17 cellular contexts compared by ENCODE assay signal in the genomic region with DNA sequence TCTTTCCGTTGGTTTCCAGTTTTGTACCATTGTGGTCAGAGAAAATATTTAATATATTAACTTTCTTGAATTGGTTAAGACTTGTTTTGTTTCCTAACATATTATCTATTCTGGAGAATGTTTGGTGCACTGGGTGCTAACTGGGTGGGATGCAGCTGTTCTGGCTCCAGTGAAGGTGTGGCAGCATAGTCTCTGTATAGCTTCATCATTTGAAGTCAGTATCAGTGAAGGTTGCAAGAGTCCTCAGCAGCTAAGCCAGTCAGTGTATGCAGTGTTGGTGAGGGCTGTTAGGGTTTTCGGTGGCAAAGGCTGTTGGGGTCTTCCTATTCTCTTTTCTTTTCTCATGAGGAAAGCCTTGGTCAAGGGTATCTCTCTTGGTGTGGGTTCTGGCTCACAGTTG.
DNase-seq lines count a peak whose midpoint lies in the region; ATAC-seq, FAIRE-seq and TF ChIP-seq lines count a peak whose summit lies in the region.
"Had no signal": no experiment of that assay in that cellular context is flagged by ENCODE, and none has a peak within 500 bp of the region (broad histone marks: within the 10 kb centered on the region; RNA-seq: fewer than 3 reads in every experiment).

No MANE protein-coding gene starts in this region.

- no peak overlapping the region for H3K18ac ChIP-seq in mesendoderm (ENCODE audit: low read length)

- no peaks in the 10 kb centered on the region for H3K36me3 Mint-ChIP-seq in osteocyte (ENCODE audit: unreplicated experiment)
- H3K36me3 Mint-ChIP-seq: CD14-positive monocyte; CD8-positive, alpha-beta T cell had no signal

- no peaks in the 10 kb centered on the region for H3K4me1 Mint-ChIP-seq in osteocyte (ENCODE audit: unreplicated experiment)
- H3K4me1 Mint-ChIP-seq: CD14-positive monocyte had no signal

- ATAC-seq in GM18498 (IDR thresholded peaks at IDR 0.05; ENCODE audit: unreplicated experiment), result no peak
- ATAC-seq: A549; CD8-positive, alpha-beta T cell; HCT116; K562 had no signal

- H3K9me3 ChIP-seq in PC-9 (ENCODE audit: insufficient read depth, low read depth), result no peaks in the 10 kb centered on the region
- H3K9me3 ChIP-seq: A549 had no signal

- H3K27ac ChIP-seq in PC-9, result no peak overlapping the region
- no peak overlapping the region for H3K27ac ChIP-seq in mesendoderm (ENCODE audit: low read depth, low read length)
- H3K27ac ChIP-seq: A549 had no signal

- H3K4me1 ChIP-seq in PC-9 (replicated peaks; ENCODE audit: insufficient read depth) (no peaks in the 10 kb centered on the region), mesendoderm (ENCODE audit: control insufficient read depth, low read depth, low read length) (no peaks in the 10 kb centered on the region)
- H3K4me1 ChIP-seq: A549 had no signal

- H3K4me2 ChIP-seq in PC-9 (no peak overlapping the region), mesendoderm (ENCODE audit: low read length) (no peak overlapping the region)
- H3K4me2 ChIP-seq: A549 had no signal

- peak overlapping the region; percentile 52 for H2BK5ac ChIP-seq in mesendoderm (ENCODE audit: low read length)

- intact Hi-C loops in PC-9 (cut with micrococcal nuclease; ENCODE audit: unreplicated experiment), result no loop called here

- H3K79me2 ChIP-seq in PC-9 (ENCODE audit: low read depth) (no peaks in the 10 kb centered on the region), mesendoderm (ENCODE audit: control insufficient read depth, insufficient read depth, low read length) (no peaks in the 10 kb centered on the region)

- peak overlapping the region; percentile 64; the same call in 1 of the 2 replicates for H2AFZ ChIP-seq in PC-9

- H3K36me3 ChIP-seq in PC-9 (ENCODE audit: low read depth) (no peaks in the 10 kb centered on the region), mesendoderm (ENCODE audit: control insufficient read depth, insufficient read depth, low read length) (no peaks in the 10 kb centered on the region)

- no peak overlapping the region for H3K4me3 ChIP-seq in PC-9
- no peak overlapping the region for H3K4me3 ChIP-seq in mesendoderm (ENCODE audit: low read length)
- H3K4me3 ChIP-seq: A549, K562 had no signal

- no peaks in the 10 kb centered on the region for H3K27me3 Mint-ChIP-seq in osteocyte (ENCODE audit: unreplicated experiment)

- TF ChIP-seq CTCF in PC-9 (conservative IDR thresholded peaks at IDR 0.05) (no peak), osteocyte (IDR thresholded peaks at IDR 0.05) (no peak)

- no TSS peak for BruUV-seq in PC-9 (replicated peaks; lab: Mats Ljungman, UMichigan)

- no peak overlapping the region for H4K5ac ChIP-seq in mesendoderm (ENCODE audit: low read length)

- no peaks in the 10 kb centered on the region for H3K9me3 Mint-ChIP-seq in osteocyte (ENCODE audit: unreplicated experiment)

- POLR2A ChIA-PET in PC-9 (lab: Charles Lee; ENCODE audit: unreplicated experiment), result no interaction called here

- peaks cover 4% of the 10 kb centered on the region; the same call in 1 of the 2 replicates for H3K9me2 ChIP-seq in PC-9 (ENCODE audit: insufficient read depth)

- no peak overlapping the region for H3K56ac ChIP-seq in mesendoderm (ENCODE audit: low read length)

- peak; percentile 67 for FAIRE-seq in GM19239 (lab: Jason Lieb, UNC)
- FAIRE-seq: A549, GM12892, H54, K562 had no signal

- no peak overlapping the region for H3K9ac ChIP-seq in mesendoderm (ENCODE audit: low read length)

- H2AK5ac ChIP-seq in mesendoderm (ENCODE audit: low read length), result peak overlapping the region; percentile 24

- H4K8ac ChIP-seq in mesendoderm (ENCODE audit: low read depth, low read length), result no peak overlapping the region

- no peak overlapping the region for H3K4ac ChIP-seq in mesendoderm (ENCODE audit: low read depth, low read length)

- H3K4me3 Mint-ChIP-seq in osteocyte (ENCODE audit: unreplicated experiment), result no peak overlapping the region
- H3K4me3 Mint-ChIP-seq: CD14-positive monocyte; CD8-positive, alpha-beta T cell had no signal

- H3F3A ChIP-seq in PC-9 (ENCODE audit: insufficient read depth, low read depth), result no peaks in the 10 kb centered on the region

- DNase-seq in GM19239 (ENCODE audit: insufficient read length, low spot score) (no peak), PC-9 (no peak), mesendoderm (no peak), SW 1271 (lab: John Stamatoyannopoulos, UW) (no peak), osteocyte (ENCODE audit: extremely low spot score, unreplicated experiment) (no peak), NCI-H526 (lab: John Stamatoyannopoulos, UW) (no peak)
- DNase-seq: CD8-positive, alpha-beta T cell; COR-L47; DND-41; GDM1 had no signal

- H3K23ac ChIP-seq in mesendoderm (ENCODE audit: low read length), result no peak overlapping the region

- H4K20me1 ChIP-seq in PC-9 (ENCODE audit: insufficient read depth), result no peaks in the 10 kb centered on the region

- no CpG with 5 or more reads among the region's 2 CpGs for WGBS in mesendoderm (ENCODE audit: extremely low coverage, insufficient coverage, low lambda C conversion rate)

- CTCF ChIA-PET in PC-9 (lab: Charles Lee), result no interaction called here

- H3K27ac Mint-ChIP-seq in osteocyte (ENCODE audit: unreplicated experiment), result no peak overlapping the region
- H3K27ac Mint-ChIP-seq: CD14-positive monocyte; CD8-positive, alpha-beta T cell had no signal

- H2BK15ac ChIP-seq in mesendoderm (replicated peaks; ENCODE audit: low read depth), result no peak overlapping the region

- no peak overlapping the region for H2BK120ac ChIP-seq in mesendoderm (ENCODE audit: low read depth, low read length)

- no peaks in the 10 kb centered on the region for H3K79me1 ChIP-seq in mesendoderm (ENCODE audit: low read length)

- H3K27me3 ChIP-seq in PC-9 (ENCODE audit: insufficient read depth, low read depth), result no peaks in the 10 kb centered on the region
- H3K27me3 ChIP-seq in mesendoderm (ENCODE audit: insufficient read depth, low read length, poor library complexity), result no peaks in the 10 kb centered on the region
